In genomic region chr7:128826916-128827247, GRCh38 we compare ENCODE assay signal across 1 cellular context.
TF ChIP-seq lines count a peak whose summit lies in the region.

No MANE protein-coding gene starts in this region.

TF ChIP-seq in IMR-90, 13 proteins besides CTCF, POLR2A, EP300 and RAD21:
- TF ChIP-seq BHLHE40 (IDR thresholded peaks at IDR 0.05; ENCODE audit: low read depth, low read length) (no peak), SMC3 (IDR thresholded peaks at IDR 0.05; ENCODE audit: low read depth, low read length) (no peak)
